ENCODE assay signal across 21 cellular contexts in the genomic region with DNA sequence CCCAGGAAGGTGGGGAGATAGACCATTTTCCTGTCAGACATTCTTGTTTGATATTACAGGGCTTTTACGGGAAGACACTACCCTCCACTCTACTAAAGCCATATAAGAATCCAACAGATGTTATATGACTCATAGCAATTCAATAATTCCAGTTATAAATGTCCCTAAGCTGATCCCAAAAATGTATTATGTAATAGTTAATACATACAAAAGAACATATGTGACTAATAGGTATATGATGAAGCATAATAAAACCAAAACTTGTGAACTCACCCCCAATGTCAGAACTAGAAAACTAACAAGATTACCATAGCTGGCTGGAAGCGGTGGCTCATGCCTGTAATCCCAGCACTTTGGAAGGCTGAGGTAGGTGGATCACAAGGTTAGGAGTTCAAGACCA.
DNase-seq lines count a peak whose midpoint lies in the region; ATAC-seq, FAIRE-seq and TF ChIP-seq lines count a peak whose summit lies in the region.
"Had no signal": no experiment of that assay in that cellular context is flagged by ENCODE, and none has a peak within 500 bp of the region (broad histone marks: within the 10 kb centered on the region; RNA-seq: fewer than 3 reads in every experiment).

No MANE protein-coding gene starts in this region.

- WGBS in esophagus squamous epithelium, 2 donors, result 42 to 57% methylated on average over 2 of the region's 2 CpGs

- no peak for ATAC-seq in HG02588 (IDR thresholded peaks at IDR 0.05; ENCODE audit: unreplicated experiment)
- ATAC-seq: CD8-positive, alpha-beta T cell; HepG2 had no signal

- H3K4me1 ChIP-seq in esophagus squamous epithelium, result peaks cover 0 to 22% (median 9%) of the 10 kb centered on the region in 3 donors

- H3K27me3 ChIP-seq in bronchial epithelial cell (ENCODE audit: control insufficient read depth, insufficient read depth, low read length), result no peaks in the 10 kb centered on the region
- no peaks in the 10 kb centered on the region for H3K27me3 ChIP-seq in esophagus squamous epithelium
- H3K27me3 ChIP-seq: BLaER1 treated with 17β-estradiol and CSF1 and Interleukin-3, amounts not matched to agents 10 nM and 100 nM; SJSA1 had no signal

- peak overlapping the region in 1 of 4 donors; percentile 42 for H3K27ac ChIP-seq in esophagus squamous epithelium
- H3K27ac ChIP-seq: BLaER1 treated with 17β-estradiol and CSF1 and Interleukin-3, amounts not matched to agents 10 nM and 100 nM; SJSA1 had no signal

- peaks cover 0 to 11% (median 11%) of the 10 kb centered on the region in 3 donors for H3K9me3 ChIP-seq in esophagus squamous epithelium

- intact Hi-C loops in esophagus squamous epithelium (cut with DNase I), result no loop called here

- peak; percentile 18 for DNase-seq in AG10803 (ENCODE audit: low read depth)
- DNase-seq in HCEC 1CT, result peak; percentile 93
- DNase-seq in bronchial epithelial cell (ENCODE audit: low read depth), result peak; percentile 71
- DNase-seq in fibroblast of the aortic adventitia (ENCODE audit: low read depth), result peak; percentile 14
- no peak for DNase-seq in esophagus squamous epithelium (lab: John Stamatoyannopoulos, UW)
- DNase-seq in activated CD8-positive, alpha-beta memory T cell treated with anti-CD3 and anti-CD28 coated beads, Interleukin-2, amount 50 U/mL, for 48 hours, result no peak
- DNase-seq: Calu3; CD8-positive, alpha-beta T cell; GOT3; KG1; NCI-H1417; NCI-H187 treated with DMSO at 0.1 percent for 48 hours; NCI-H226; NCI-H524 treated with DMSO at 0.1 percent for 48 hours; RPMI8226 had no signal

- TF ChIP-seq CTCF in AG10803 (conservative IDR thresholded peaks at IDR 0.05; ENCODE audit: low read length) (no peak), bronchial epithelial cell (IDR thresholded peaks at IDR 0.05; ENCODE audit: insufficient read depth, low read length, severe bottlenecking) (no peak), fibroblast of the aortic adventitia (IDR thresholded peaks at IDR 0.05; ENCODE audit: insufficient read depth, low read length) (no peak), esophagus squamous epithelium (IDR thresholded peaks at IDR 0.05) (no peak)

- H3K4me3 ChIP-seq in AG10803 (ENCODE audit: low read length), result no peak overlapping the region
- H3K4me3 ChIP-seq in bronchial epithelial cell (ENCODE audit: low read depth, low read length), result no peak overlapping the region
- no peak overlapping the region for H3K4me3 ChIP-seq in fibroblast of the aortic adventitia (ENCODE audit: low read depth, low read length)
- H3K4me3 ChIP-seq in esophagus squamous epithelium, result no peak overlapping the region
- H3K4me3 ChIP-seq: BLaER1 treated with 17β-estradiol and CSF1 and Interleukin-3, amounts not matched to agents 10 nM and 100 nM; SJSA1 had no signal

- no peak for TF ChIP-seq POLR2A in esophagus squamous epithelium (IDR thresholded peaks at IDR 0.05)

- FAIRE-seq in bronchial epithelial cell (lab: Jason Lieb, UNC), result no peak
- FAIRE-seq: GM12892, GM18507, HepG2 had no signal

- H3K36me3 ChIP-seq in bronchial epithelial cell (ENCODE audit: control insufficient read depth, insufficient read depth, low read length) (no peaks in the 10 kb centered on the region), esophagus squamous epithelium (no peaks in the 10 kb centered on the region)
- H3K36me3 ChIP-seq: SJSA1 had no signal

Comparison
In these comparisons a context has a peak if more than half of its experiments do, and no peak if none do; other contexts are left out.
1. DNase-seq: peak in AG10803 (single experiment), HCEC 1CT (single experiment), bronchial epithelial cell (single experiment) and fibroblast of the aortic adventitia (single experiment); none in esophagus squamous epithelium (single experiment) and activated CD8-positive, alpha-beta memory T cell treated with anti-CD3 and anti-CD28 coated beads, Interleukin-2, amount 50 U/mL, for 48 hours (single experiment).